ENCODE assay signal across 25 cellular contexts in the genomic region with DNA sequence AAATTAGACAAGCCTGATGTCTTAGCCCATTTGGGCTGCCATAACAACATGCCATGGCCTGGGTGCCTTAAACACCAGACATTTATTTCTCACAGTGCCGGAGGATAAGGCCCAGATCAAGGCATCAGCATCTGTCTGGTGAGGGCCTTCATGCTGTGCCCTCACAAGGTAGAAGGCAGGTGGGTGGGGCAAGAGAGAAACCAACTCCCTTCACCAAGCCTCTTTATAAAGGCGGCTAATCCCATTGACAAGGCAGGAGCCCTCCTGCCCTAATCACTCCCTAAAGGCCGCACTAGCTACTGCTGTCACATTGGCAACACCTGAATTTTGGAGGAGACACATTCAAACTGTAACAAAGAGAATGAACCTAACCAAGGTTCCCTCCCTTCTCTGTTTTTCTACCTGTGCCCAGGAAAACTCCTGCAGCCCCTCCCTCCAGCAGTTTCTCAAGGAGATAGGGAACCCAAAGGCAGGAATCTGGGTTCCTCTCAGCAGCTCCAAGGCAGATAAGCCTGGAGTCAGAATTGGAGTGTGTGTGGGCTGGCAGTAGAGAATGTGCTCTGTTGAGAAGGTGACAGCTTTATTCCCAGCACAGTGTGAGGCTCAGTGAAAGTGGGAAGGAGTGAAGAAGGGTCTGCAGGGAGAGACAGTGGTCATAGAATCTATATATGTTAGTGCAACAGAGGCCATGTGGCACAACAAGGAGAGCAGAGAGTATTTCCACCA.
"Had no signal": no experiment of that assay in that cellular context is flagged by ENCODE, and none has a peak within 500 bp of the region (broad histone marks: within the 10 kb centered on the region; RNA-seq: fewer than 3 reads in every experiment).

No MANE protein-coding gene starts in this region.

- H3K36me3 Mint-ChIP-seq: stimulated activated naive B cell treated with anti-CD40 and anti-IgM and Interleukin-4, amounts not matched to agents 10 μg/mL and 1 μg/mL and 100 μg/mL, for 72 hours had no signal

- H3K27ac Mint-ChIP-seq: effector memory CD8-positive, alpha-beta T cell; nephron progenitor cell; stimulated activated naive B cell treated with anti-CD40 and anti-IgM and Interleukin-4, amounts not matched to agents 10 μg/mL and 1 μg/mL and 100 μg/mL, for 72 hours had no signal

- H3K9me3 ChIP-seq: gastrocnemius medialis, heart right ventricle, left lung, ovary, psoas muscle, spleen, stomach, thyroid gland had no signal

- DNase-seq: cortex of kidney; effector memory CD8-positive, alpha-beta T cell; foreskin fibroblast; gastrocnemius medialis; heart right ventricle; hippocampal formation; left cardiac atrium; left lung; mesenchymal stem cell; naive thymus-derived CD8-positive, alpha-beta T cell; nephron progenitor cell; occipital lobe; ovary; posterior cingulate gyrus; psoas muscle; right cardiac atrium; spleen; stimulated activated CD4-positive, alpha-beta T cell treated with anti-CD3 and anti-CD28 coated beads, Interleukin-2, amount 100 ng/mL, for 48 hours; stimulated activated naive B cell treated with anti-CD40 and anti-IgM and Interleukin-4, amounts not matched to agents 10 μg/mL and 1 μg/mL and 100 μg/mL, for 72 hours; stomach; thyroid gland; trophoblast cell had no signal

- ATAC-seq: effector memory CD8-positive, alpha-beta T cell; esophagus mucosa; gastrocnemius medialis; heart right ventricle; left cardiac atrium; left lung; naive thymus-derived CD8-positive, alpha-beta T cell; psoas muscle; right cardiac atrium; stimulated activated naive B cell treated with anti-CD40 and anti-IgM and Interleukin-4, amounts not matched to agents 10 μg/mL and 1 μg/mL and 100 μg/mL, for 72 hours had no signal

- FAIRE-seq: islet of Langerhans had no signal

- H3K27me3 ChIP-seq: ovary, thyroid gland had no signal

- H3K9me3 Mint-ChIP-seq: nephron progenitor cell had no signal

- H3K4me1 ChIP-seq: gastrocnemius medialis, heart right ventricle, left lung, psoas muscle, spleen, stomach, thyroid gland had no signal

- H3K27ac ChIP-seq: gastrocnemius medialis, heart right ventricle, left lung, ovary, psoas muscle, skin epidermis, spleen, stomach, thyroid gland had no signal

- H3K4me3 Mint-ChIP-seq: effector memory CD8-positive, alpha-beta T cell; naive thymus-derived CD8-positive, alpha-beta T cell; nephron progenitor cell; stimulated activated naive B cell treated with anti-CD40 and anti-IgM and Interleukin-4, amounts not matched to agents 10 μg/mL and 1 μg/mL and 100 μg/mL, for 72 hours had no signal

- H3K36me3 ChIP-seq: gastrocnemius medialis, heart right ventricle, left lung, ovary, spleen, stomach, thyroid gland had no signal

- H3K4me3 ChIP-seq: gastrocnemius medialis, heart right ventricle, left lung, ovary, psoas muscle, skin epidermis, spleen, stomach, thyroid gland had no signal
